Comparison of ENCODE assay signal across 15 cellular contexts in genomic region chr10:35458500-35459448, GRCh38.
DNase-seq lines count a peak whose midpoint lies in the region; ATAC-seq and TF ChIP-seq lines count a peak whose summit lies in the region.
"Had no signal": no experiment of that assay in that cellular context is flagged by ENCODE, and none has a peak within 500 bp of the region (broad histone marks: within the 10 kb centered on the region; RNA-seq: fewer than 3 reads in every experiment).

No MANE protein-coding gene starts in this region.

- CTCF ChIA-PET in activated CD8-positive, alpha-beta T cell treated with anti-CD3 and anti-CD28 coated beads, Interleukin-2, amount 10 ng/mL, durations not matched to agents 7 days and 5 days (lab: Charles Lee), result no interaction called here

- peaks cover 15% of the 10 kb centered on the region for H3K36me3 Mint-ChIP-seq in activated CD8-positive, alpha-beta T cell treated with anti-CD3 and anti-CD28 coated beads, Interleukin-2, amount 10 ng/mL, durations not matched to agents 7 days and 5 days (ENCODE audit: low read depth)

- no peak for TF ChIP-seq POLR2A in testis (IDR thresholded peaks at IDR 0.05)

- H3K4me1 Mint-ChIP-seq in activated CD8-positive, alpha-beta T cell treated with anti-CD3 and anti-CD28 coated beads, Interleukin-2, amount 10 ng/mL, durations not matched to agents 7 days and 5 days (ENCODE audit: low read depth), result peaks cover 31% of the 10 kb centered on the region

- H3K23ac ChIP-seq in mesendoderm (ENCODE audit: low read length), result no peak overlapping the region

- H3K27ac ChIP-seq in cardiac muscle cell (peak overlapping the region; percentile 27), mesendoderm (ENCODE audit: low read depth, low read length) (no peak overlapping the region), testis (no peak overlapping the region)
- H3K27ac ChIP-seq: stomach, WERI-Rb-1 had no signal

- no peaks in the 10 kb centered on the region for H3K27me3 ChIP-seq in cardiac muscle cell
- no peaks in the 10 kb centered on the region for H3K27me3 ChIP-seq in mesendoderm (ENCODE audit: insufficient read depth, low read length, poor library complexity)
- H3K27me3 ChIP-seq in testis, result no peaks in the 10 kb centered on the region
- H3K27me3 ChIP-seq: BE2C, stomach had no signal

- DNase-seq in cardiac muscle cell (ENCODE audit: low read depth in 1 of 2, low spot score in 1 of 2), result no peak
- DNase-seq in cardiac septum (ENCODE audit: low spot score), result no peak
- DNase-seq in activated CD8-positive, alpha-beta T cell treated with anti-CD3 and anti-CD28 coated beads, Interleukin-2, amount 10 ng/mL, durations not matched to agents 7 days and 5 days, result no peak
- DNase-seq in mesendoderm, result no peak
- DNase-seq in testis, result peak; percentile 57
- DNase-seq in HK-2 (ENCODE audit: unreplicated experiment), result no peak
- no peak for DNase-seq in mesenteric fat pad (ENCODE audit: low spot score)
- DNase-seq in cerebellum (ENCODE audit: low spot score), result no peak
- DNase-seq: BE2C; mesenchymal stem cell; NCI-H510A treated with DMSO at 0.1 percent for 48 hours; SHP77; stimulated activated CD4-positive, alpha-beta T cell treated with anti-CD3 and anti-CD28 coated beads, Interleukin-4, amount 100 ng/mL, for 24 hours; stomach; WERI-Rb-1 had no signal

- no peak overlapping the region for H4K5ac ChIP-seq in mesendoderm (ENCODE audit: low read length)

- ATAC-seq in activated CD8-positive, alpha-beta T cell treated with anti-CD3 and anti-CD28 coated beads, Interleukin-2, amount 10 ng/mL, durations not matched to agents 7 days and 5 days, result peak; percentile 32

- no peaks in the 10 kb centered on the region for H3K9me3 Mint-ChIP-seq in activated CD8-positive, alpha-beta T cell treated with anti-CD3 and anti-CD28 coated beads, Interleukin-2, amount 10 ng/mL, durations not matched to agents 7 days and 5 days (ENCODE audit: insufficient read depth)

- H3K9me3 ChIP-seq in cardiac muscle cell (ENCODE audit: low read depth) (no peaks in the 10 kb centered on the region), testis (no peaks in the 10 kb centered on the region)
- H3K9me3 ChIP-seq: BE2C, stomach had no signal

- no peak overlapping the region for H3K4me3 ChIP-seq in cardiac muscle cell
- H3K4me3 ChIP-seq in mesendoderm (ENCODE audit: low read length), result no peak overlapping the region
- H3K4me3 ChIP-seq in testis, result no peak overlapping the region
- H3K4me3 ChIP-seq: stomach had no signal

- H3K27me3 Mint-ChIP-seq in activated CD8-positive, alpha-beta T cell treated with anti-CD3 and anti-CD28 coated beads, Interleukin-2, amount 10 ng/mL, durations not matched to agents 7 days and 5 days (ENCODE audit: low read depth), result no peaks in the 10 kb centered on the region

- H4K8ac ChIP-seq in mesendoderm (ENCODE audit: low read depth, low read length), result no peak overlapping the region

- intact Hi-C loops in cardiac septum (cut with DNase I) (no loop called here), testis (cut with DNase I; ENCODE audit: low total_unique reads) (no loop called here)

- no peak overlapping the region for H3K4me2 ChIP-seq in mesendoderm (ENCODE audit: low read length)

- no peak overlapping the region for H3K4ac ChIP-seq in mesendoderm (ENCODE audit: low read depth, low read length)

- H3K4me3 Mint-ChIP-seq in activated CD8-positive, alpha-beta T cell treated with anti-CD3 and anti-CD28 coated beads, Interleukin-2, amount 10 ng/mL, durations not matched to agents 7 days and 5 days, result peak overlapping the region; percentile 9

- no peak overlapping the region for H2BK15ac ChIP-seq in mesendoderm (replicated peaks; ENCODE audit: low read depth)

- no peak overlapping the region for H2AK5ac ChIP-seq in mesendoderm (ENCODE audit: low read length)

- H3K79me1 ChIP-seq in mesendoderm (ENCODE audit: low read length), result peaks cover 25% of the 10 kb centered on the region

- peak overlapping the region; percentile 80 for H3K27ac Mint-ChIP-seq in activated CD8-positive, alpha-beta T cell treated with anti-CD3 and anti-CD28 coated beads, Interleukin-2, amount 10 ng/mL, durations not matched to agents 7 days and 5 days

- H3K18ac ChIP-seq in mesendoderm (ENCODE audit: low read length), result no peak overlapping the region

- H3K9ac ChIP-seq in mesendoderm (ENCODE audit: low read length), result no peak overlapping the region

- peaks cover 13% of the 10 kb centered on the region for H3K79me2 ChIP-seq in mesendoderm (ENCODE audit: control insufficient read depth, insufficient read depth, low read length)

- TF ChIP-seq CTCF in cardiac muscle cell (IDR thresholded peaks at IDR 0.05; ENCODE audit: low read depth, low read length) (no peak), testis (IDR thresholded peaks at IDR 0.05) (no peak)

- WGBS in mesendoderm (ENCODE audit: extremely low coverage, insufficient coverage, low lambda C conversion rate), result no CpG with 5 or more reads among the region's 12 CpGs
- 53 to 71% methylated on average over 12 of the region's 12 CpGs for WGBS in testis, 2 donors

- H2BK5ac ChIP-seq in mesendoderm (ENCODE audit: low read length), result no peak overlapping the region

- POLR2A ChIA-PET in activated CD8-positive, alpha-beta T cell treated with anti-CD3 and anti-CD28 coated beads, Interleukin-2, amount 10 ng/mL, durations not matched to agents 7 days and 5 days (lab: Charles Lee), result interaction anchor here (0.6 kb wide), 1 partner anchor 30 kb away, joined by 3 read pairs; no protein-coding TSS in a partner anchor

- H3K36me3 ChIP-seq in cardiac muscle cell (no peaks in the 10 kb centered on the region), mesendoderm (ENCODE audit: control insufficient read depth, insufficient read depth, low read length) (no peaks in the 10 kb centered on the region), testis (ENCODE audit: low read depth, missing control alignments) (no peaks in the 10 kb centered on the region)
- H3K36me3 ChIP-seq: BE2C, stomach, WERI-Rb-1 had no signal

- peak overlapping the region; percentile 27 for H3K56ac ChIP-seq in mesendoderm (ENCODE audit: low read length)

- no peak overlapping the region for H2BK120ac ChIP-seq in mesendoderm (ENCODE audit: low read depth, low read length)

- H3K4me1 ChIP-seq in cardiac muscle cell (ENCODE audit: low read depth) (peaks cover 26% of the 10 kb centered on the region), mesendoderm (ENCODE audit: control insufficient read depth, low read depth, low read length) (peaks cover 11% of the 10 kb centered on the region), testis (peaks cover 25% of the 10 kb centered on the region)
